In the genomic region with DNA sequence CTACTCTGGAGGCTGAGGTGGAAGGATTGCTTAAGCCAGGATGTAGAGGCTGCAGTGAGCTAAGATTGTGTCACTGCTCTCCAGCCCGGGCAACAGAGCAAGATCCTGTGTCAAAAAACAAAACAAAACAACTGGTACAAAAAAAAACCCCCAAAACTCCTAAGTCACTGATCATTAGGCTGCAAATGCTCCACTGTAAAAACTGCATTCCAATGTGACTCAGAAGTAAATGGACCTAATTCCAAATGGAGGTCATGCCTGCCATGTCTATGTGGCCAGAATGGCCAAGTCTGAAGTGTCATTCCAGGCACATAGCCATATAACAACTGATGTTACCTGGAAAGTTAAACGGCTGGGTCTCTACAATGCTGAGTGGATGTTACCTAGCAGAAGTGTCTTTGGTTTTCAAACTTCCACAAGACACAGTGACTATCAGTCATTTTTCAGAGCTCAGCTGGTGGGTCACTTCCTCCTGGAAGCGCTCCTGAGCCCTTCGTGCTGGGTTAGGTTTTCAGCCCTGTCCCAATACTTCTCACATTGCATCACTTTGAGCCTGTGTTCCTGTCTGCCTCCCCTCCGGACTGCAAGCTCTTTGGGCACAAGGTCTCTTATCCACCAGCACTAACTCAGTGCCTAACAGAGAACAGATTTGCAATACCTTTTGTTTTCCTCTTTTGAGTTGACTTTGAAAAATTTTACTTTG, we compare ENCODE assay signal across 1 cellular context.
TF ChIP-seq lines count a peak whose summit lies in the region.

No MANE protein-coding gene starts in this region.

TF ChIP-seq in A549, 52 proteins besides CTCF, POLR2A, EP300 and RAD21 (continued from another document):
- TF ChIP-seq NPAS2 (CRISPR knock-in tag; IDR thresholded peaks at IDR 0.05; ENCODE audit: borderline replicate concordance), result no peak
- TF ChIP-seq, protein P1, sequence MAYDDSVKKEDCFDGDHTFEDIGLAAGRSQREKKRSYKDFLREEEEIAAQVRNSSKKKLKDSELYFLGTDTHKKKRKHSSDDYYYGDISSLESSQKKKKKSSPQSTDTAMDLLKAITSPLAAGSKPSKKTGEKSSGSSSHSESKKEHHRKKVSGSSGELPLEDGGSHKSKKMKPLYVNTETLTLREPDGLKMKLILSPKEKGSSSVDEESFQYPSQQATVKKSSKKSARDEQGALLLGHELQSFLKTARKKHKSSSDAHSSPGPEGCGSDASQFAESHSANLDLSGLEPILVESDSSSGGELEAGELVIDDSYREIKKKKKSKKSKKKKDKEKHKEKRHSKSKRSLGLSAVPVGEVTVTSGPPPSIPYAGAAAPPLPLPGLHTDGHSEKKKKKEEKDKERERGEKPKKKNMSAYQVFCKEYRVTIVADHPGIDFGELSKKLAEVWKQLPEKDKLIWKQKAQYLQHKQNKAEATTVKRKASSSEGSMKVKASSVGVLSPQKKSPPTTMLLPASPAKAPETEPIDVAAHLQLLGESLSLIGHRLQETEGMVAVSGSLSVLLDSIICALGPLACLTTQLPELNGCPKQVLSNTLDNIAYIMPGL (CRISPR knock-in tag; IDR thresholded peaks at IDR 0.05; ENCODE audit: borderline replicate concordance), result no peak
- TF ChIP-seq POLR2AphosphoS2 (conservative IDR thresholded peaks at IDR 0.05; ENCODE audit: low read length), result no peak
- no peak for TF ChIP-seq SREBF2 (IDR thresholded peaks at IDR 0.05)
- TF ChIP-seq, protein P2, sequence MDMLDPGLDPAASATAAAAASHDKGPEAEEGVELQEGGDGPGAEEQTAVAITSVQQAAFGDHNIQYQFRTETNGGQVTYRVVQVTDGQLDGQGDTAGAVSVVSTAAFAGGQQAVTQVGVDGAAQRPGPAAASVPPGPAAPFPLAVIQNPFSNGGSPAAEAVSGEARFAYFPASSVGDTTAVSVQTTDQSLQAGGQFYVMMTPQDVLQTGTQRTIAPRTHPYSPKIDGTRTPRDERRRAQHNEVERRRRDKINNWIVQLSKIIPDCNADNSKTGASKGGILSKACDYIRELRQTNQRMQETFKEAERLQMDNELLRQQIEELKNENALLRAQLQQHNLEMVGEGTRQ (IDR thresholded peaks at IDR 0.05), result no peak
- TF ChIP-seq RFX5 (IDR thresholded peaks at IDR 0.05), result no peak
- TF ChIP-seq MYC (IDR thresholded peaks at IDR 0.05; ENCODE audit: borderline replicate concordance, low read length), result no peak
- TF ChIP-seq HDAC2 (IDR thresholded peaks at IDR 0.05), result no peak
